Comparison of ENCODE assay signal across 15 cellular contexts in genomic region chr1:183514235-183514634, GRCh38. TPM values are rescaled to one million over a fixed set of nuclear protein-coding genes. Genes with fewer than 3 reads are reported as not detected.
DNase-seq lines count a peak whose midpoint lies in the region; ATAC-seq, FAIRE-seq and TF ChIP-seq lines count a peak whose summit lies in the region.
"Had no signal": no experiment of that assay in that cellular context is flagged by ENCODE, and none has a peak within 500 bp of the region (broad histone marks: within the 10 kb centered on the region; RNA-seq: fewer than 3 reads in every experiment).

No MANE protein-coding gene starts in this region.

- CTCF ChIA-PET in PC-9 (lab: Charles Lee), result interaction anchor here (0.6 to 0.7 kb wide), 3 partner anchors 120 to 231 kb away, joined by 3 to 11 read pairs (median 10); no protein-coding TSS in a partner anchor

- no peaks in the 10 kb centered on the region for H3K27me3 ChIP-seq in PC-9 (ENCODE audit: insufficient read depth, low read depth)
- H3K27me3 ChIP-seq: Peyer's patch had no signal

- H3K4me3 ChIP-seq in PC-9, result no peak overlapping the region
- H3K4me3 ChIP-seq: Peyer's patch had no signal

- H3K36me3 Mint-ChIP-seq in type B pancreatic cell, result peaks cover 12% of the 10 kb centered on the region

- H3K4me3 Mint-ChIP-seq in type B pancreatic cell, result no peak overlapping the region

- peaks cover 37% of the 10 kb centered on the region for H3F3A ChIP-seq in PC-9 (ENCODE audit: insufficient read depth, low read depth)

- H3K4me1 ChIP-seq in PC-9 (replicated peaks; ENCODE audit: insufficient read depth), result peaks cover 34% of the 10 kb centered on the region

- no peaks in the 10 kb centered on the region for H3K9me3 ChIP-seq in PC-9 (ENCODE audit: insufficient read depth, low read depth)
- H3K9me3 ChIP-seq: Peyer's patch had no signal

- peaks cover 77% of the 10 kb centered on the region for H3K79me2 ChIP-seq in PC-9 (ENCODE audit: low read depth)

- BruUV-seq in PC-9 (replicated peaks; lab: Mats Ljungman, UMichigan), result no TSS peak

- no peak for TF ChIP-seq POLR2A in H54 (IDR thresholded peaks at IDR 0.05; ENCODE audit: low read depth, low read length)

- H3K27me3 Mint-ChIP-seq in type B pancreatic cell, result no peaks in the 10 kb centered on the region

- H4K20me1 ChIP-seq in PC-9 (ENCODE audit: insufficient read depth), result no peaks in the 10 kb centered on the region

- peaks cover 9% of the 10 kb centered on the region for H3K4me1 Mint-ChIP-seq in type B pancreatic cell (ENCODE audit: unreplicated experiment)

- no peak for ATAC-seq in left ventricle myocardium superior

- peak overlapping the region; percentile 14 for H3K27ac Mint-ChIP-seq in type B pancreatic cell

- H3K27ac ChIP-seq in PC-9, result peak overlapping the region; percentile 88
- H3K27ac ChIP-seq in epithelial cell of prostate, result peak overlapping the region; percentile 82

- intact Hi-C loops in PC-9 (cut with micrococcal nuclease; ENCODE audit: unreplicated experiment) (no loop called here), left ventricle myocardium superior (cut with micrococcal nuclease) (no loop called here)

- H3K36me3 ChIP-seq in PC-9 (ENCODE audit: low read depth), result peaks cover 19% of the 10 kb centered on the region

- no peaks in the 10 kb centered on the region for H3K9me3 Mint-ChIP-seq in type B pancreatic cell

- FAIRE-seq in H54 (lab: Jason Lieb, UNC), result peak; percentile 77
- FAIRE-seq: GM18507 had no signal

- peak overlapping the region; percentile 49 for H3K4me2 ChIP-seq in PC-9

- POLR2A ChIA-PET in PC-9 (lab: Charles Lee; ENCODE audit: unreplicated experiment), result interaction anchor here (0.7 kb wide), 1 partner anchor 443 kb away, joined by 6 read pairs; no protein-coding TSS in a partner anchor

- DNase-seq in H54 (ENCODE audit: insufficient read length, low spot score) (no peak), PC-9 (no peak), epithelial cell of prostate (ENCODE audit: low read depth, low spot score) (no peak), type B pancreatic cell (ENCODE audit: extremely low spot score, unreplicated experiment) (no peak), HuH-7.5 (ENCODE audit: low spot score) (no peak), left ventricle myocardium superior (no peak)
- no peak for DNase-seq in activated CD4-positive, CD25-positive, alpha-beta regulatory T cell (lab: John Stamatoyannopoulos, UW)
- DNase-seq: C1 segment of cervical spinal cord, KBM-7, NCI-H1092, NCI-H2107, NCI-H526 treated with DMSO at 0.1 percent for 48 hours, Peyer's patch, SHP77 treated with DMSO at 0.1 percent for 48 hours had no signal

- H3K9me2 ChIP-seq in PC-9 (ENCODE audit: insufficient read depth), result 0 out of 2 replicates have a peak, but pooled peaks cover 3% of the 10 kb centered on the region

- no peak overlapping the region for H2AFZ ChIP-seq in PC-9

- no peak for TF ChIP-seq CTCF in PC-9 (conservative IDR thresholded peaks at IDR 0.05)
- TF ChIP-seq CTCF in type B pancreatic cell (conservative IDR thresholded peaks at IDR 0.05), result no peak

RNA-seq across cellular contexts. Expression of gene SMG7, which starts 41.9 kb away (rescaled TPM):
- 56.0 and 72.9 TPM in 2 replicates for total RNA-seq in PC-9 (2021)
- total RNA-seq in type B pancreatic cell (ENCODE audit: low replicate concordance), result 63.4 and 69.6 TPM in 2 replicates
- 49.4 TPM for total RNA-seq in left ventricle myocardium superior
